ENCODE assay signal across 22 cellular contexts in the genomic region with DNA sequence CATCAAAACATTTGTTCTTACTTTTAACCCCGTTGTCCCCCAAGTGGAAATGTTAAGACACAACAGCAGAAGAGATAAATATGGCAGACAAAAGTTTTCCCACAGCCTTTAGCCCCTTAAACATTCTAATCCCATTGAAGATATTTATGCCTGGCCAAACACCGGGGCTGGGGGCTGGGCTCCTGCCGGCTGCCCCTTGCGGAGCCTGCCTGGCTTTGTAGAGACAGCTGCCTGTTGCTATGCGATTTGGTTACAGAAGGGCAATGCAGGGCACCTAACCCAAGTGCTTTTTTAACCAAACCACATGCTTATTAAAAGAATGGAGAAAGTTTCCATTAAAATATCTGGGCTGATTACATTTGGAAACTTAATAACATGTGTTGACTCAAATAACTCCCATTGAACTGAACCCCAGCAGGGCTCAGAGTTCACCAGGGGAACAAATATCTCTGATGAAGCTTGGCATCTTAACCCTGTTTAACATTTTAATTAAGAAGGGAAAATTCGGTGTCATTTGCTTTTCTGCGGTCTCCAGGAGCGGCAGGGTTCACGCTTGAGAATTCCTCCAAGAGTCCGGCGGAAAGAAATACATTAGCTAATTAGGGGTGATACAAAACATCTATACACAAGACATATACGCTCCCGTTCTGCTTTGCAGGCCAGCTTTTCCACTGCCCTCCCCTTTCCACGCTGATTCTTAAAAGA.
DNase-seq lines count a peak whose midpoint lies in the region; ATAC-seq and TF ChIP-seq lines count a peak whose summit lies in the region.
"Had no signal": no experiment of that assay in that cellular context is flagged by ENCODE, and none has a peak within 500 bp of the region (broad histone marks: within the 10 kb centered on the region; RNA-seq: fewer than 3 reads in every experiment).

No MANE protein-coding gene starts in this region.

- no peaks in the 10 kb centered on the region for H3K27me3 ChIP-seq in smooth muscle cell (ENCODE audit: low read depth)
- H3K27me3 ChIP-seq: right lobe of liver had no signal

- peak overlapping the region; percentile 83 for H3K4me2 ChIP-seq in smooth muscle cell

- H3K9me3 Mint-ChIP-seq in immature natural killer cell (peaks cover 0 to 3% (median 0%) of the 10 kb centered on the region in 6 donors), endothelial cell (ENCODE audit: unreplicated experiment) (no peaks in the 10 kb centered on the region)
- no peaks in the 10 kb centered on the region for H3K9me3 Mint-ChIP-seq in effector memory CD8-positive, alpha-beta T cell
- H3K9me3 Mint-ChIP-seq: activated naive CD4-positive, alpha-beta T cell treated with anti-CD3 and anti-CD28 coated beads, Interleukin-2, amount 10 ng/mL, durations not matched to agents 7 days and 5 days; activated T-cell treated with anti-CD3 and anti-CD28 coated beads, Interleukin-2, amount 50 U/mL, for 4 hours; CD8-positive, alpha-beta T cell; stimulated activated effector memory CD8-positive, alpha-beta T cell treated with anti-CD3 and anti-CD28 coated beads, Interleukin-12 subunit alpha, Interleukin-12 subunit beta, amount 100 ng/mL, for 72 hours had no signal

- no peaks in the 10 kb centered on the region for H4K20me1 ChIP-seq in smooth muscle cell (ENCODE audit: low read depth)

- H3K36me3 Mint-ChIP-seq in immature natural killer cell = no peaks in the 10 kb centered on the region
- H3K36me3 Mint-ChIP-seq in effector memory CD8-positive, alpha-beta T cell (ENCODE audit: insufficient read depth) = no peaks in the 10 kb centered on the region
- H3K36me3 Mint-ChIP-seq in endothelial cell (ENCODE audit: low read depth, unreplicated experiment) = peaks cover 6% of the 10 kb centered on the region
- H3K36me3 Mint-ChIP-seq: activated naive CD4-positive, alpha-beta T cell treated with anti-CD3 and anti-CD28 coated beads, Interleukin-2, amount 10 ng/mL, durations not matched to agents 7 days and 5 days; CD8-positive, alpha-beta T cell; stimulated activated effector memory CD8-positive, alpha-beta T cell treated with anti-CD3 and anti-CD28 coated beads, Interleukin-12 subunit alpha, Interleukin-12 subunit beta, amount 100 ng/mL, for 72 hours had no signal

- H3K27ac ChIP-seq in mesodermal cell (ENCODE audit: low read depth, low read length, severe bottlenecking) (peak overlapping the region; percentile 0), smooth muscle cell (ENCODE audit: low read depth) (peak overlapping the region; percentile 96)
- H3K27ac ChIP-seq: right lobe of liver, SK-N-MC had no signal

- no peaks in the 10 kb centered on the region for H3K4me1 Mint-ChIP-seq in immature natural killer cell
- no peaks in the 10 kb centered on the region for H3K4me1 Mint-ChIP-seq in effector memory CD8-positive, alpha-beta T cell (ENCODE audit: low read depth in 2 of 2)
- no peaks in the 10 kb centered on the region for H3K4me1 Mint-ChIP-seq in endothelial cell (ENCODE audit: unreplicated experiment)
- H3K4me1 Mint-ChIP-seq: activated naive CD4-positive, alpha-beta T cell treated with anti-CD3 and anti-CD28 coated beads, Interleukin-2, amount 10 ng/mL, durations not matched to agents 7 days and 5 days; stimulated activated effector memory CD8-positive, alpha-beta T cell treated with anti-CD3 and anti-CD28 coated beads, Interleukin-12 subunit alpha, Interleukin-12 subunit beta, amount 100 ng/mL, for 72 hours had no signal

- H3K9me3 ChIP-seq in mesodermal cell (ENCODE audit: control insufficient read depth, low read length) (peaks cover 1% of the 10 kb centered on the region), smooth muscle cell (replicated peaks; ENCODE audit: low read depth) (no peaks in the 10 kb centered on the region)
- H3K9me3 ChIP-seq: right lobe of liver had no signal

- H3K27ac Mint-ChIP-seq in immature natural killer cell (no peak overlapping the region), endothelial cell (ENCODE audit: unreplicated experiment) (no peak overlapping the region)
- no peak overlapping the region for H3K27ac Mint-ChIP-seq in effector memory CD8-positive, alpha-beta T cell
- H3K27ac Mint-ChIP-seq: activated naive CD4-positive, alpha-beta T cell treated with anti-CD3 and anti-CD28 coated beads, Interleukin-2, amount 10 ng/mL, durations not matched to agents 7 days and 5 days; CD8-positive, alpha-beta T cell; stimulated activated effector memory CD8-positive, alpha-beta T cell treated with anti-CD3 and anti-CD28 coated beads, Interleukin-12 subunit alpha, Interleukin-12 subunit beta, amount 100 ng/mL, for 72 hours had no signal

- no peak for ATAC-seq in effector memory CD8-positive, alpha-beta T cell (replicated peaks)
- ATAC-seq: activated T-cell treated with anti-CD3 and anti-CD28 coated beads, Interleukin-2, amount 50 U/mL, for 4 hours; CD8-positive, alpha-beta T cell; right lobe of liver; stimulated activated effector memory CD8-positive, alpha-beta T cell treated with anti-CD3 and anti-CD28 coated beads, Interleukin-12 subunit alpha, Interleukin-12 subunit beta, amount 100 ng/mL, for 72 hours had no signal

- H3F3A ChIP-seq in smooth muscle cell (ENCODE audit: low read depth) = peaks cover 32% of the 10 kb centered on the region

- peak; percentile 12 for TF ChIP-seq CTCF in smooth muscle cell (IDR thresholded peaks at IDR 0.05; ENCODE audit: borderline replicate concordance, insufficient read depth, poor library complexity, severe bottlenecking)
- TF ChIP-seq CTCF in endothelial cell (IDR thresholded peaks at IDR 0.05; ENCODE audit: unreplicated experiment) = no peak

- H3K4me1 ChIP-seq in mesodermal cell (ENCODE audit: control insufficient read depth, insufficient read depth, low read length, poor library complexity, severe bottlenecking) (peaks cover 26% of the 10 kb centered on the region), smooth muscle cell (ENCODE audit: low read depth) (peaks cover 45% of the 10 kb centered on the region)
- H3K4me1 ChIP-seq: right lobe of liver had no signal

- no peak overlapping the region for H3K9ac ChIP-seq in smooth muscle cell (ENCODE audit: low read depth)

- H3K36me3 ChIP-seq in mesodermal cell (ENCODE audit: control insufficient read depth, insufficient read depth, low read length) = no peaks in the 10 kb centered on the region
- no peaks in the 10 kb centered on the region for H3K36me3 ChIP-seq in smooth muscle cell (ENCODE audit: low read depth)
- H3K36me3 ChIP-seq: right lobe of liver had no signal

- 34% methylated on average over 3 of the region's 14 CpGs; no CpG with 5 or more reads in 1 of the 2 experiments for WGBS in mesodermal cell (ENCODE audit: insufficient coverage in 2 of 2), 2 experiments
- WGBS in smooth muscle cell (ENCODE audit: low lambda C conversion rate) = 41% methylated on average over 14 of the region's 14 CpGs

- DNase-seq in NCI-H526 treated with DMSO at 0.1 percent for 48 hours (lab: John Stamatoyannopoulos, UW) = peak; percentile 24
- peak; percentile 8 for DNase-seq in brain pericyte (ENCODE audit: low read depth, low spot score)
- DNase-seq in smooth muscle cell (lab: John Stamatoyannopoulos, UW; ENCODE audit: unreplicated experiment) = no peak
- no peak for DNase-seq in immature natural killer cell
- no peak for DNase-seq in effector memory CD8-positive, alpha-beta T cell
- no peak for DNase-seq in endothelial cell (ENCODE audit: low spot score)
- DNase-seq: activated CD4-positive, CD25-positive, alpha-beta regulatory T cell treated with anti-CD3 and anti-CD28 coated beads, Interleukin-2, amount 50 U/mL, for 72 hours; activated CD8-positive, alpha-beta memory T cell treated with anti-CD3 and anti-CD28 coated beads for 24 hours; activated naive CD4-positive, alpha-beta T cell treated with anti-CD3 and anti-CD28 coated beads, Interleukin-2, amount 10 ng/mL, durations not matched to agents 7 days and 5 days; activated T-cell treated with anti-CD3 and anti-CD28 coated beads, Interleukin-2, amount 50 U/mL, for 4 hours; CD8-positive, alpha-beta T cell; DMS79; glutamatergic neuron; HCEC 1CT; KG1; NCI-H187 treated with DMSO at 0.1 percent for 48 hours; NCI-H446; NK-92 treated with Interleukin-12 subunit alpha and Interleukin-12 subunit beta, amount 100 ng/mL, for 24 hours; right lobe of liver had no signal

- H3K4me3 Mint-ChIP-seq in immature natural killer cell = no peak overlapping the region
- no peak overlapping the region for H3K4me3 Mint-ChIP-seq in effector memory CD8-positive, alpha-beta T cell
- no peak overlapping the region for H3K4me3 Mint-ChIP-seq in endothelial cell (ENCODE audit: unreplicated experiment)
- H3K4me3 Mint-ChIP-seq: activated naive CD4-positive, alpha-beta T cell treated with anti-CD3 and anti-CD28 coated beads, Interleukin-2, amount 10 ng/mL, durations not matched to agents 7 days and 5 days; activated T-cell treated with anti-CD3 and anti-CD28 coated beads, Interleukin-2, amount 50 U/mL, for 4 hours; CD8-positive, alpha-beta T cell; stimulated activated effector memory CD8-positive, alpha-beta T cell treated with anti-CD3 and anti-CD28 coated beads, Interleukin-12 subunit alpha, Interleukin-12 subunit beta, amount 100 ng/mL, for 72 hours had no signal

- H3K4me3 ChIP-seq in mesodermal cell (ENCODE audit: extremely low read depth, insufficient read depth, low read length, poor library complexity, severe bottlenecking) (no peak overlapping the region), smooth muscle cell (peak overlapping the region; percentile 21)
- H3K4me3 ChIP-seq: right lobe of liver, SK-N-MC had no signal

- peak overlapping the region; percentile 9 for H2AFZ ChIP-seq in smooth muscle cell (ENCODE audit: low read depth)

- no peaks in the 10 kb centered on the region for H3K79me2 ChIP-seq in smooth muscle cell (ENCODE audit: low read depth)

- H3K27me3 Mint-ChIP-seq in immature natural killer cell (ENCODE audit: low read depth in 3 of 3) (peaks cover 0 to 2% (median 2%) of the 10 kb centered on the region in 3 donors), endothelial cell (ENCODE audit: unreplicated experiment) (peaks cover 2% of the 10 kb centered on the region)
- H3K27me3 Mint-ChIP-seq in effector memory CD8-positive, alpha-beta T cell = peaks cover 34 to 60% of the 10 kb centered on the region in 2 donors

Comparison
In these comparisons a context has a peak if more than half of its experiments do, and no peak if none do; other contexts are left out.
1. DNase-seq: peak in NCI-H526 treated with DMSO at 0.1 percent for 48 hours (single experiment) and brain pericyte (single experiment); none in smooth muscle cell (single experiment), immature natural killer cell (0 of 3), effector memory CD8-positive, alpha-beta T cell (0 of 3) and endothelial cell (single experiment).